Comparison of ENCODE assay signal across 1 cellular context in the genomic region with DNA sequence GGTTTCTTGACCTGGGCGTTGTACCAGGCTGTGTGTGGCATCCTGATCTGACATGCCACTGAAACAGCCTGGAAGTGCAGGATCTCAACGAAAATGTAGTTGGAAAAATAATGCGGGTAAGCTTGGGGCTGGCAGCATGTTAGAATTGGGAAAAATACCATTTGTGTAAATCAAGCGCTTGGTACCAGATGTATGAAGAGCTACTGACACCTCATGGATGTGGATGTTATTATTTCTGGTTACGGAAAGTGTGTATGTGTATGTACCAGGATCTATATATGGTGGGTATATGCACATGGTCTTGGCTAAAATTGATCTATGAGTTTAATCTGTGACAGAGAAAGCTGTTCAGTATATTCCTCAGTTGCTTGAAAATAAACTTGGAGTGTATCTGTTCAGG.
A peak's percentile ranks its signal among the peaks of the same experiment; 100 is the strongest.
TF ChIP-seq lines count a peak whose summit lies in the region.

No MANE protein-coding gene starts in this region.

TF ChIP-seq in IMR-90, 13 proteins besides CTCF, POLR2A, EP300 and RAD21:
- TF ChIP-seq MAFK (IDR thresholded peaks at IDR 0.05; ENCODE audit: low read depth, low read length), result no peak
- no peak for TF ChIP-seq BHLHE40 (IDR thresholded peaks at IDR 0.05; ENCODE audit: low read depth, low read length)
- no peak for TF ChIP-seq NFE2L2 (IDR thresholded peaks at IDR 0.05; ENCODE audit: low read depth, low read length)
- TF ChIP-seq SMC3 (IDR thresholded peaks at IDR 0.05; ENCODE audit: low read depth, low read length), result 0 out of 2 replicates have a peak, but pooled peaks have one; percentile 19
- no peak for TF ChIP-seq RCOR1 (IDR thresholded peaks at IDR 0.05; ENCODE audit: insufficient replicate concordance, low read length)
